In the genomic region with DNA sequence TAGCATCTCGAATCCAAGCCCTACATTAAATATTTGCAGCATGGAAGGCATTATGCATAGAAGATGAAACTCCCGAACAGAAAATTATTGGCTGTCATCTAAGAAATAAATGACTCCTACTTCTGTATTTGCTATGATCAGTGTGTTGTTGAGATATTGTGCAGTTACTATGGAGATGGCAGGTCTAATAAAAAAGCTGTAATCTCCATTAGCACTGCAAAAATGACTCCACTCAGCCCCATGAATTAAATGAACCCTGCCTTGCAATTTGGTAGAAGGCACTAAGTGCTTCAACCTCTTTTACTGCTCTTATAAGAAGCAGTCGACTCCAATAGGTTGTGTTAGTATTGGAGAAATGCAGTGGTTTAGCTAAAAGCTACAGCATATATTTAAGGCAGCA, we compare ENCODE assay signal across 22 cellular contexts.
DNase-seq lines count a peak whose midpoint lies in the region; TF ChIP-seq lines count a peak whose summit lies in the region.
"Had no signal": no experiment of that assay in that cellular context is flagged by ENCODE, and none has a peak within 500 bp of the region (broad histone marks: within the 10 kb centered on the region; RNA-seq: fewer than 3 reads in every experiment).

No MANE protein-coding gene starts in this region.

- H3K9me3 ChIP-seq in neural cell (ENCODE audit: low read length) (peaks cover 4% of the 10 kb centered on the region), thyroid gland (no peaks in the 10 kb centered on the region)

- no peak for TF ChIP-seq POLR2A in thyroid gland (IDR thresholded peaks at IDR 0.05)

- H3K4me3 ChIP-seq in neural cell (ENCODE audit: low read length) (peak overlapping the region; percentile 42), thyroid gland (replicated peaks in 1 of 3) (no peak overlapping the region)

- no peaks in the 10 kb centered on the region for H3K9me2 ChIP-seq in neural cell (ENCODE audit: insufficient read depth, low read length)
- H3K9me2 ChIP-seq: SK-N-SH had no signal

- DNase-seq in DMS53 (lab: John Stamatoyannopoulos, UW) = peak; percentile 6
- no peak for DNase-seq in DMS53 treated with DMSO at 0.1 percent for 48 hours (lab: John Stamatoyannopoulos, UW; ENCODE audit: unreplicated experiment)
- DNase-seq in NCI-H1417 (lab: John Stamatoyannopoulos, UW) = peak in 2 of 3 experiments; percentile 48 to 85
- DNase-seq in NCI-H69 (lab: John Stamatoyannopoulos, UW) = peak; percentile 44
- DNase-seq in thyroid gland = no peak
- no peak for DNase-seq in NCI-H1930 (lab: John Stamatoyannopoulos, UW)
- DNase-seq: Caco-2; CD8-positive, alpha-beta T cell; DMS79 treated with DMSO at 0.1 percent for 48 hours; GF-D8; NCI-H1048; NCI-H146; NCI-H2029; NCI-H2171 treated with DMSO at 0.1 percent for 48 hours; NCI-H446; NCI-H524 treated with DMSO at 0.1 percent for 48 hours; PC-3; SK-N-SH had no signal

- no peaks in the 10 kb centered on the region for H3K36me3 ChIP-seq in neural cell (ENCODE audit: insufficient read depth, low read length)
- no peaks in the 10 kb centered on the region for H3K36me3 ChIP-seq in thyroid gland

- TF ChIP-seq CTCF in neural cell (IDR thresholded peaks at IDR 0.05; ENCODE audit: poor library complexity, severe bottlenecking) (no peak), thyroid gland (IDR thresholded peaks at IDR 0.05) (no peak)

- H3K27ac ChIP-seq in neural cell (ENCODE audit: low read length) = peak overlapping the region; percentile 80
- no peak overlapping the region for H3K27ac ChIP-seq in thyroid gland
- H3K27ac ChIP-seq: 22Rv1, C4-2B, HL-60 had no signal

- no peaks in the 10 kb centered on the region for H4K20me1 ChIP-seq in neural cell (ENCODE audit: insufficient read depth)

- 66 to 73% methylated on average over 3 of the region's 3 CpGs for WGBS in thyroid gland, 2 donors

- peak overlapping the region; percentile 7 for H3K9ac ChIP-seq in neural cell (ENCODE audit: low read length)
- H3K9ac ChIP-seq: SK-N-SH had no signal

- H2AFZ ChIP-seq in neural cell (ENCODE audit: low read depth, low read length) = no peak overlapping the region

- H3F3A ChIP-seq in neural cell (ENCODE audit: insufficient read depth, low read length, poor library complexity, severe bottlenecking) = peaks cover 4% of the 10 kb centered on the region

- H3K4me2 ChIP-seq in neural cell (ENCODE audit: low read length) = peak overlapping the region; percentile 68
- H3K4me2 ChIP-seq: SK-N-SH had no signal

- no peaks in the 10 kb centered on the region for H3K79me2 ChIP-seq in neural cell (replicated peaks; ENCODE audit: insufficient read depth, low read length)

- TF ChIP-seq RAD21 in neural cell (conservative IDR thresholded peaks at IDR 0.05) = no peak

- H3K4me1 ChIP-seq in thyroid gland = no peaks in the 10 kb centered on the region
- H3K4me1 ChIP-seq: Caco-2 had no signal

- H3K27me3 ChIP-seq in neural cell (ENCODE audit: insufficient read depth, low read depth, low read length) (no peaks in the 10 kb centered on the region), thyroid gland (no peaks in the 10 kb centered on the region)

- peak; percentile 87 for TF ChIP-seq EP300 in neural cell (conservative IDR thresholded peaks at IDR 0.05; ENCODE audit: poor library complexity, severe bottlenecking)

- intact Hi-C loops in thyroid gland (cut with DNase I) = no loop called here

TF ChIP-seq in neural cell, 6 proteins besides CTCF, POLR2A, EP300 and RAD21:
- no peak for TF ChIP-seq EZH2 (IDR thresholded peaks at IDR 0.05; ENCODE audit: borderline replicate concordance, insufficient read depth, low read length, poor library complexity, severe bottlenecking)
- peak; percentile 80 for TF ChIP-seq POLR2AphosphoS5 (IDR thresholded peaks at IDR 0.05)
- TF ChIP-seq, protein P1, sequence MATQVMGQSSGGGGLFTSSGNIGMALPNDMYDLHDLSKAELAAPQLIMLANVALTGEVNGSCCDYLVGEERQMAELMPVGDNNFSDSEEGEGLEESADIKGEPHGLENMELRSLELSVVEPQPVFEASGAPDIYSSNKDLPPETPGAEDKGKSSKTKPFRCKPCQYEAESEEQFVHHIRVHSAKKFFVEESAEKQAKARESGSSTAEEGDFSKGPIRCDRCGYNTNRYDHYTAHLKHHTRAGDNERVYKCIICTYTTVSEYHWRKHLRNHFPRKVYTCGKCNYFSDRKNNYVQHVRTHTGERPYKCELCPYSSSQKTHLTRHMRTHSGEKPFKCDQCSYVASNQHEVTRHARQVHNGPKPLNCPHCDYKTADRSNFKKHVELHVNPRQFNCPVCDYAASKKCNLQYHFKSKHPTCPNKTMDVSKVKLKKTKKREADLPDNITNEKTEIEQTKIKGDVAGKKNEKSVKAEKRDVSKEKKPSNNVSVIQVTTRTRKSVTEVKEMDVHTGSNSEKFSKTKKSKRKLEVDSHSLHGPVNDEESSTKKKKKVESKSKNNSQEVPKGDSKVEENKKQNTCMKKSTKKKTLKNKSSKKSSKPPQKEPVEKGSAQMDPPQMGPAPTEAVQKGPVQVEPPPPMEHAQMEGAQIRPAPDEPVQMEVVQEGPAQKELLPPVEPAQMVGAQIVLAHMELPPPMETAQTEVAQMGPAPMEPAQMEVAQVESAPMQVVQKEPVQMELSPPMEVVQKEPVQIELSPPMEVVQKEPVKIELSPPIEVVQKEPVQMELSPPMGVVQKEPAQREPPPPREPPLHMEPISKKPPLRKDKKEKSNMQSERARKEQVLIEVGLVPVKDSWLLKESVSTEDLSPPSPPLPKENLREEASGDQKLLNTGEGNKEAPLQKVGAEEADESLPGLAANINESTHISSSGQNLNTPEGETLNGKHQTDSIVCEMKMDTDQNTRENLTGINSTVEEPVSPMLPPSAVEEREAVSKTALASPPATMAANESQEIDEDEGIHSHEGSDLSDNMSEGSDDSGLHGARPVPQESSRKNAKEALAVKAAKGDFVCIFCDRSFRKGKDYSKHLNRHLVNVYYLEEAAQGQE (IDR thresholded peaks at IDR 0.05; ENCODE audit: borderline replicate concordance) = peak; percentile 66

Comparison
In these comparisons a context has a peak if more than half of its experiments do, and no peak if none do; other contexts are left out.
1. DNase-seq: peak in DMS53 (single experiment), NCI-H1417 (2 of 3) and NCI-H69 (single experiment); none in DMS53 treated with DMSO at 0.1 percent for 48 hours (single experiment), thyroid gland (0 of 2) and NCI-H1930 (0 of 2).